ENCODE assay signal across 8 cellular contexts in genomic region chr5:54844905-54845566, GRCh38.
A peak's percentile ranks its signal among the peaks of the same experiment; 100 is the strongest.
DNase-seq lines count a peak whose midpoint lies in the region; ATAC-seq, FAIRE-seq and TF ChIP-seq lines count a peak whose summit lies in the region.

No MANE protein-coding gene starts in this region.

- H3K4me2 ChIP-seq in astrocyte (ENCODE audit: low read length) (peak overlapping the region; percentile 75), smooth muscle cell (peak overlapping the region; percentile 74)

- no peak overlapping the region for H2AFZ ChIP-seq in astrocyte (ENCODE audit: low read depth, low read length)
- H2AFZ ChIP-seq in smooth muscle cell (ENCODE audit: low read depth): peak overlapping the region; percentile 80

- no peak overlapping the region for H3K4me3 ChIP-seq in astrocyte (ENCODE audit: insufficient read depth, low read depth, low read length)
- no peak overlapping the region for H3K4me3 ChIP-seq in smooth muscle cell

- no peak overlapping the region for H3K4me3 Mint-ChIP-seq in astrocyte (ENCODE audit: unreplicated experiment)

- no peaks in the 10 kb centered on the region for H3K27me3 ChIP-seq in astrocyte (ENCODE audit: insufficient read depth, low read length)
- no peaks in the 10 kb centered on the region for H3K27me3 ChIP-seq in smooth muscle cell (ENCODE audit: low read depth)

- H4K20me1 ChIP-seq in astrocyte (ENCODE audit: insufficient read depth, low read length): no peaks in the 10 kb centered on the region
- H4K20me1 ChIP-seq in smooth muscle cell (ENCODE audit: low read depth): no peaks in the 10 kb centered on the region

- no peaks in the 10 kb centered on the region for H3K9me3 Mint-ChIP-seq in astrocyte (ENCODE audit: unreplicated experiment)

- no peaks in the 10 kb centered on the region for H3F3A ChIP-seq in smooth muscle cell (ENCODE audit: low read depth)

- FAIRE-seq in astrocyte (lab: Jason Lieb, UNC): peak; percentile 78

- no peaks in the 10 kb centered on the region for H3K27me3 Mint-ChIP-seq in astrocyte (ENCODE audit: low read depth, unreplicated experiment)

- H3K27ac Mint-ChIP-seq in astrocyte (ENCODE audit: unreplicated experiment): peak overlapping the region; percentile 34

- peaks cover 20% of the 10 kb centered on the region for H3K4me1 Mint-ChIP-seq in astrocyte (ENCODE audit: low read depth, unreplicated experiment)

- no peak for ATAC-seq in GM21360 (IDR thresholded peaks at IDR 0.05; ENCODE audit: unreplicated experiment)

- H3K9me3 ChIP-seq in astrocyte (ENCODE audit: insufficient read depth, low read depth, low read length) (no peaks in the 10 kb centered on the region), smooth muscle cell (replicated peaks; ENCODE audit: low read depth) (no peaks in the 10 kb centered on the region)

- H3K36me3 ChIP-seq in astrocyte (ENCODE audit: insufficient read depth, low read length): no peaks in the 10 kb centered on the region
- H3K36me3 ChIP-seq in smooth muscle cell (ENCODE audit: low read depth): no peaks in the 10 kb centered on the region

- TF ChIP-seq CTCF in astrocyte (IDR thresholded peaks at IDR 0.05; ENCODE audit: insufficient read depth, low read depth, low read length) (peak; percentile 50), smooth muscle cell (IDR thresholded peaks at IDR 0.05; ENCODE audit: borderline replicate concordance, insufficient read depth, poor library complexity, severe bottlenecking) (peak; percentile 76)

- H3K36me3 Mint-ChIP-seq in astrocyte (ENCODE audit: low read depth, unreplicated experiment): no peaks in the 10 kb centered on the region

- peak; percentile 71 for DNase-seq in DMS 273 (lab: John Stamatoyannopoulos, UW; ENCODE audit: unreplicated experiment)
- DNase-seq in DMS 273 treated with DMSO at 0.1 percent for 48 hours (lab: John Stamatoyannopoulos, UW): no peak
- DNase-seq in NAMALWA (ENCODE audit: low spot score): peak; percentile 57
- DNase-seq in astrocyte (ENCODE audit: low read depth): peak; percentile 32
- peak; percentile 84 for DNase-seq in inferior parietal cortex (ENCODE audit: extremely low spot score)
- no peak for DNase-seq in smooth muscle cell (lab: John Stamatoyannopoulos, UW; ENCODE audit: unreplicated experiment)
- DNase-seq in mesenteric fat pad (ENCODE audit: low spot score): no peak

- WGBS in smooth muscle cell (ENCODE audit: low lambda C conversion rate): 30% methylated on average over 6 of the region's 6 CpGs

- H3K9ac ChIP-seq in astrocyte (ENCODE audit: low read length) (peak overlapping the region; percentile 26), smooth muscle cell (ENCODE audit: low read depth) (no peak overlapping the region)

- H3K79me2 ChIP-seq in astrocyte (ENCODE audit: insufficient read depth, low read length): no peaks in the 10 kb centered on the region
- H3K79me2 ChIP-seq in smooth muscle cell (ENCODE audit: low read depth): no peaks in the 10 kb centered on the region

- peaks cover 8% of the 10 kb centered on the region for H3K4me1 ChIP-seq in astrocyte (ENCODE audit: insufficient read depth, low read length)
- no peaks in the 10 kb centered on the region for H3K4me1 ChIP-seq in smooth muscle cell (ENCODE audit: low read depth)

- H3K27ac ChIP-seq in astrocyte (ENCODE audit: low read depth, low read length) (no peak overlapping the region), smooth muscle cell (ENCODE audit: low read depth) (peak overlapping the region; percentile 49)

Comparison
In these comparisons a context has a peak if more than half of its experiments do, and no peak if none do; other contexts are left out.
1. DNase-seq: peak in DMS 273 (single experiment), NAMALWA (single experiment), astrocyte (single experiment) and inferior parietal cortex (single experiment); none in DMS 273 treated with DMSO at 0.1 percent for 48 hours (single experiment), smooth muscle cell (single experiment) and mesenteric fat pad (single experiment).